ENCODE assay signal across 8 cellular contexts in the genomic region with DNA sequence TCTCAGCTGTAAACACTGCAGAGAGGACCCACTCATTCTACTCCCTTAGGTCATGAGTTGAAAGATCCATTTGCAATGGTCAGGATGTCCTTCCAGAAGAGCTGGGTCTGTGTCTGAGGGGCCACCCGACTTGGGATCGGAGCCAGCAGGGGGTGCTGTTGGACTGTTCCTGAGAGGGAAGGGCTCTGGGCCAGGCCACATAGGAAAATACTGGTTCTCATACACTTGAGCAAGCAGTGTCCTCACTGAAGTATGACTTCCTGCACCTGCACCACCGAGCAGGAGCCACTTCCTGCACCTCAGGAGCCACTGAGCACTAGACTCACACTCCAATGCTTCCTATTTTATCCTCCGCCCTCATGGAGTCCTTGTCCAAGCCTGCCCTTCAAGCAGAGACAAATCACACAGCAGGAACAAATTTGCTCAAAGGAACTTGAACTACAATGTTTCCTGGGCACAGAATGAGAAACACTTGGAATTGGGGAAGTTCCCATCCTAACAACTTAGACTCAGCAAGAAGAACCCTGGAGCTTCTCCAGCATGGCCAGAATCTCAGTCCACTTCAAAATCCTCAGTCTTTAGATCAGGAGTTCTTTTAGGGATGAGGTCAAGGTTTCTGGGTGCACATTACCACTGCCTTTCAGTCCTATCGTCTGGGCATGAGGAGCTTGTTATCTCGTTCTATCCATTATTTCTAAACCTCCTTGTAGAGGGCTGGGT. TPM values are rescaled to one million over a fixed set of nuclear protein-coding genes. Genes with fewer than 3 reads are reported as not detected.
DNase-seq lines count a peak whose midpoint lies in the region; ATAC-seq and TF ChIP-seq lines count a peak whose summit lies in the region.

No MANE protein-coding gene starts in this region.

- no peak overlapping the region for H4K5ac ChIP-seq in IMR-90 (ENCODE audit: low read depth, low read length)

- no peaks in the 10 kb centered on the region for H3K79me2 ChIP-seq in DND-41 (ENCODE audit: insufficient read depth, low read length)

- no peak overlapping the region for H2BK120ac ChIP-seq in IMR-90 (ENCODE audit: low read depth, low read length)

- H3K4ac ChIP-seq in IMR-90 (ENCODE audit: low read depth, low read length): no peak overlapping the region

- peak overlapping the region; percentile 50 for H3K4me2 ChIP-seq in DND-41 (ENCODE audit: insufficient read depth, low read length)
- no peak overlapping the region for H3K4me2 ChIP-seq in IMR-90 (ENCODE audit: low read depth, low read length)

- H3K9ac ChIP-seq in DND-41 (ENCODE audit: low read depth, low read length): peak overlapping the region; percentile 35
- no peak overlapping the region for H3K9ac ChIP-seq in IMR-90 (ENCODE audit: low read depth, low read length)

- no CpG with 5 or more reads among the region's 6 CpGs for WGBS in IMR-90 (ENCODE audit: extremely low coverage in 2 of 2, insufficient read length in 1 of 2), 2 experiments

- H3K9me1 ChIP-seq in IMR-90 (ENCODE audit: insufficient read depth, low read length): 0 out of 2 replicates have a peak, but pooled peaks cover 3% of the 10 kb centered on the region

- TF ChIP-seq POLR2A in IMR-90 (IDR thresholded peaks at IDR 0.05; ENCODE audit: low read depth, low read length): no peak

- POLR2A ChIA-PET in IMR-90 (lab: Charles Lee; ENCODE audit: unreplicated experiment): no interaction called here

- TF ChIP-seq CTCF in DND-41 (IDR thresholded peaks at IDR 0.05; ENCODE audit: borderline replicate concordance, extremely low read depth, low read length, poor library complexity, severe bottlenecking) (peak; percentile 97), IMR-90 (conservative IDR thresholded peaks at IDR 0.05; ENCODE audit: low read depth, low read length) (peak; percentile 79)

- peak; percentile 86 for TF ChIP-seq RAD21 in IMR-90 (IDR thresholded peaks at IDR 0.05; ENCODE audit: low read length)

- CTCF ChIA-PET in IMR-90 (lab: Yijun Ruan, JAX): interaction anchor here (0.6 to 1.7 kb wide), 8 partner anchors 8 to 214 kb away, joined by 3 to 4 read pairs (median 3); no protein-coding TSS in a partner anchor

- DNase-seq in DND-41: peak; percentile 91
- DNase-seq in IMR-90: peak; percentile 70
- DNase-seq in RKO (ENCODE audit: low spot score): peak; percentile 63
- DNase-seq in activated T-helper 1 cell treated with Interleukin-2 at 50 U/mL for 16 hours (ENCODE audit: low read depth): peak; percentile 64
- peak; percentile 86 for DNase-seq in germinal center (ENCODE audit: low spot score)
- peak; percentile 73 for DNase-seq in renal cortical epithelial cell (ENCODE audit: low read depth)
- DNase-seq in OCI-M2 (lab: John Stamatoyannopoulos, UW; ENCODE audit: unreplicated experiment): no peak

- BruUV-seq in IMR-90 (replicated peaks; lab: Mats Ljungman, UMichigan): no TSS peak

- ATAC-seq in DND-41 (ENCODE audit: insufficient read depth, low read depth) (peak; percentile 97), GM21526 (IDR thresholded peaks at IDR 0.05; ENCODE audit: low FRiP score, unreplicated experiment) (peak; percentile 85), IMR-90 (ENCODE audit: low read depth) (peak; percentile 97)

- H3K4me1 ChIP-seq in DND-41 (ENCODE audit: insufficient read depth, low read length) (peaks cover 35% of the 10 kb centered on the region), IMR-90 (ENCODE audit: control insufficient read depth, insufficient read depth, low read length) (no peaks in the 10 kb centered on the region)

- H3K27ac ChIP-seq in DND-41 (ENCODE audit: low read length): peak overlapping the region; percentile 84
- H3K27ac ChIP-seq in IMR-90 (ENCODE audit: insufficient read depth, low read length): no peak overlapping the region

- no peak overlapping the region for H2AK9ac ChIP-seq in IMR-90 (replicated peaks; ENCODE audit: low read depth, low read length, poor library complexity)

- no peak overlapping the region for H2BK20ac ChIP-seq in IMR-90 (ENCODE audit: low read depth, low read length)

- H3K36me3 ChIP-seq in DND-41 (ENCODE audit: insufficient read depth, low read length) (no peaks in the 10 kb centered on the region), IMR-90 (ENCODE audit: control insufficient read depth, insufficient read depth, low read length) (no peaks in the 10 kb centered on the region)

- dilution Hi-C loops in IMR-90 (cut with HindIII; ENCODE audit: low sequenced_read_pairs, unreplicated experiment): no loop called here

- no peak overlapping the region for H3K4me3 ChIP-seq in DND-41 (ENCODE audit: low read depth in 1 of 2, low read length in 2 of 2)
- H3K4me3 ChIP-seq in IMR-90 (ENCODE audit: insufficient read depth, low read depth, low read length): no peak overlapping the region

- no peak overlapping the region for H2BK15ac ChIP-seq in IMR-90 (ENCODE audit: low read depth, low read length)

- intact Hi-C loops in IMR-90 (cut with micrococcal nuclease): loop anchor here (1.0 to 10.0 kb wide), 6 partner anchors 90 to 256 kb away; no protein-coding TSS in a partner anchor

- H4K8ac ChIP-seq in IMR-90 (ENCODE audit: low read depth in 2 of 2, low read length in 2 of 2): no peak overlapping the region

- no peak overlapping the region for H3K14ac ChIP-seq in IMR-90 (replicated peaks; ENCODE audit: low read depth, low read length)

- H3K27me3 ChIP-seq in DND-41 (ENCODE audit: insufficient read depth, low read length, poor library complexity) (no peaks in the 10 kb centered on the region), IMR-90 (ENCODE audit: control insufficient read depth, insufficient read depth, low read length) (peaks cover 23% of the 10 kb centered on the region)

- no peak overlapping the region for H3K23ac ChIP-seq in IMR-90 (ENCODE audit: low read depth, low read length)

- H3K9me3 ChIP-seq in DND-41 (ENCODE audit: insufficient read depth, low read length, severe bottlenecking) (no peaks in the 10 kb centered on the region), IMR-90 (ENCODE audit: control insufficient read depth, insufficient read depth, low read length) (no peaks in the 10 kb centered on the region)

- peak overlapping the region; percentile 78 for H2AFZ ChIP-seq in DND-41 (ENCODE audit: low read depth, low read length)
- H2AFZ ChIP-seq in IMR-90 (replicated peaks; ENCODE audit: low read length, poor library complexity): peak overlapping the region; percentile 76

- H4K20me1 ChIP-seq in DND-41 (ENCODE audit: insufficient read depth, low read length): no peaks in the 10 kb centered on the region
- no peaks in the 10 kb centered on the region for H4K20me1 ChIP-seq in IMR-90 (ENCODE audit: insufficient read depth, low read length)

- no peak overlapping the region for H4K91ac ChIP-seq in IMR-90 (ENCODE audit: insufficient read depth, low read depth, low read length)

- H2AK5ac ChIP-seq in IMR-90 (ENCODE audit: low read depth, low read length): no peak overlapping the region

- H2BK5ac ChIP-seq in IMR-90 (ENCODE audit: low read depth, low read length, poor library complexity, severe bottlenecking): no peak overlapping the region

- no peak overlapping the region for H3K18ac ChIP-seq in IMR-90 (ENCODE audit: low read depth, low read length)

- no peaks in the 10 kb centered on the region for H3K79me1 ChIP-seq in IMR-90 (ENCODE audit: low read depth in 1 of 2, low read length in 2 of 2)

- in situ Hi-C loops in IMR-90 (cut with MboI; ENCODE audit: low sequenced_read_pairs): no loop called here

- H3K56ac ChIP-seq in IMR-90 (ENCODE audit: extremely low read depth, insufficient read depth, low read length): no peak overlapping the region; the same call in 1 of the 2 replicates

TF ChIP-seq in IMR-90, 13 proteins besides CTCF, POLR2A, EP300 and RAD21:
- peak; percentile 65 for TF ChIP-seq SMC3 (IDR thresholded peaks at IDR 0.05; ENCODE audit: low read depth, low read length)
- TF ChIP-seq CHD1 (IDR thresholded peaks at IDR 0.05; ENCODE audit: low read depth, low read length): no peak

RNA-seq across cellular contexts. Expression of a gene that starts 36.6 kb away (rescaled TPM):
- not detected in 2 replicates for total RNA-seq in IMR-90 (2012; rRNA removed)
- polyA plus RNA-seq in IMR-90 (2012; rRNA removed): not detected in 2 replicates
- not detected in 2 replicates for polyA plus RNA-seq in IMR-90 (2012; cell fraction: cytosol; rRNA removed)
- not detected in 2 replicates for polyA plus RNA-seq in IMR-90 (2012; cell fraction: nucleus; rRNA removed; ENCODE audit: low replicate concordance)
- total RNA-seq in renal cortical epithelial cell: not detected in 2 replicates
